In genomic region chrX:71492086-71493065, GRCh38 we compare ENCODE assay signal across 8 cellular contexts. TPM values are rescaled to one million over a fixed set of nuclear protein-coding genes. Genes with fewer than 3 reads are reported as not detected.
DNase-seq lines count a peak whose midpoint lies in the region; ATAC-seq, FAIRE-seq and TF ChIP-seq lines count a peak whose summit lies in the region.

No MANE protein-coding gene starts in this region.

- H3K9me3 ChIP-seq in SJSA1 (replicated peaks) (no peaks in the 10 kb centered on the region), adrenal gland (replicated peaks in 1 of 3) (no peaks in the 10 kb centered on the region)

- TF ChIP-seq POLR2A in adrenal gland (IDR thresholded peaks at IDR 0.05) = no peak
- TF ChIP-seq POLR2A in H54 (IDR thresholded peaks at IDR 0.05; ENCODE audit: low read depth, low read length) = no peak

- DNase-seq in AG10803 (ENCODE audit: low read depth) (peak; percentile 56), SJSA1 (ENCODE audit: low read depth in 1 of 2, low spot score in 2 of 2) (peak; percentile 38 to 50), adrenal gland (peak; percentile 25 to 58 (median 45)), kidney epithelial cell (ENCODE audit: low read depth) (no peak), HTR-8/SVneo (ENCODE audit: insufficient read length, low spot score) (no peak), H54 (ENCODE audit: insufficient read length, low spot score) (no peak)
- peak; percentile 19 to 26 for DNase-seq in stimulated activated CD4-positive, alpha-beta T cell treated with anti-CD3 and anti-CD28 coated beads, Interleukin-4, amount 100 ng/mL, for 48 hours (ENCODE audit: low read depth in 2 of 2)

- H3K27me3 ChIP-seq in SJSA1 (replicated peaks) = no peaks in the 10 kb centered on the region
- no peaks in the 10 kb centered on the region for H3K27me3 ChIP-seq in adrenal gland
- no peaks in the 10 kb centered on the region for H3K27me3 ChIP-seq in kidney epithelial cell (ENCODE audit: control insufficient read depth, insufficient read depth, low read length)

- no peak for TF ChIP-seq CTCF in AG10803 (conservative IDR thresholded peaks at IDR 0.05; ENCODE audit: low read length)
- TF ChIP-seq CTCF in adrenal gland (IDR thresholded peaks at IDR 0.05) = peak in 1 of 6 experiments; percentile 2
- TF ChIP-seq CTCF in kidney epithelial cell (IDR thresholded peaks at IDR 0.05; ENCODE audit: insufficient read depth, low read length, poor library complexity, severe bottlenecking) = no peak

- no peak for FAIRE-seq in HTR-8/SVneo (lab: Jason Lieb, UNC)
- FAIRE-seq in H54 (lab: Jason Lieb, UNC) = no peak

- 10 to 50% (median 39%) methylated on average over 4 to 82 of the region's 83 CpGs for WGBS in adrenal gland, 4 donors

- H3K4me1 ChIP-seq in SJSA1 (replicated peaks) (peaks cover 2% of the 10 kb centered on the region; the same call in 1 of the 2 replicates), adrenal gland (replicated peaks in 1 of 2) (no peaks in the 10 kb centered on the region)

- H3K36me3 ChIP-seq in SJSA1 (no peaks in the 10 kb centered on the region), adrenal gland (replicated peaks in 1 of 2) (no peaks in the 10 kb centered on the region), kidney epithelial cell (ENCODE audit: control insufficient read depth, insufficient read depth, low read length) (no peaks in the 10 kb centered on the region)

- intact Hi-C loops in adrenal gland (cut with DNase I) = no loop called here

- peak; percentile 46 for ATAC-seq in GM19468 (IDR thresholded peaks at IDR 0.05; ENCODE audit: extremely low read depth, unreplicated experiment)

- H3K27ac ChIP-seq in SJSA1 (no peak overlapping the region), adrenal gland (peak overlapping the region in 1 of 5 donors; percentile 33)

- H3K4me3 ChIP-seq in AG10803 (ENCODE audit: low read length) (peak overlapping the region; percentile 60), SJSA1 (peak overlapping the region; percentile 51), adrenal gland (peak overlapping the region in 2 of 4 donors; percentile 19 to 60), kidney epithelial cell (ENCODE audit: low read depth, low read length) (peak overlapping the region; percentile 32)

RNA-seq across cellular contexts. Expression of gene OGT, which starts 40.5 kb away (rescaled TPM):
- total RNA-seq in SJSA1 (2014; rRNA removed; shearing (Covaris generic)) = 37.1 and 46.8 TPM in 2 replicates
- total RNA-seq in adrenal gland (100 to 1,000 TPM in 5 of 8 donors, 10 to 100 TPM in 3; 38.0 to 164 (median 103) TPM), kidney epithelial cell (71.7 and 82.2 TPM in 2 replicates)
- 100 to 1,000 TPM in 1 of 3 donors, 10 to 100 TPM in 2; 38.6 to 127 (median 77.0) TPM for polyA plus RNA-seq in adrenal gland

Comparison
In these comparisons a context has a peak if more than half of its experiments do, and no peak if none do; other contexts are left out.
1. DNase-seq: peak in AG10803 (single experiment), SJSA1 (2 of 2), adrenal gland (7 of 7) and stimulated activated CD4-positive, alpha-beta T cell treated with anti-CD3 and anti-CD28 coated beads, Interleukin-4, amount 100 ng/mL, for 48 hours (2 of 2); none in kidney epithelial cell (single experiment), HTR-8/SVneo (single experiment) and H54 (single experiment).